In genomic region chr9:116447914-116448313, GRCh38 we compare ENCODE assay signal across 21 cellular contexts.
DNase-seq lines count a peak whose midpoint lies in the region; ATAC-seq and TF ChIP-seq lines count a peak whose summit lies in the region.
"Had no signal": no experiment of that assay in that cellular context is flagged by ENCODE, and none has a peak within 500 bp of the region (broad histone marks: within the 10 kb centered on the region; RNA-seq: fewer than 3 reads in every experiment).

No MANE protein-coding gene starts in this region.

- WGBS in mesenchymal stem cell = 17% methylated on average over 6 of the region's 6 CpGs

- H2AK5ac ChIP-seq in mesenchymal stem cell (ENCODE audit: low read length, severe bottlenecking) = peak overlapping the region; percentile 38

- no peak overlapping the region for H2BK12ac ChIP-seq in mesenchymal stem cell (ENCODE audit: low read length in 2 of 2)

- no peak overlapping the region for H4K91ac ChIP-seq in mesenchymal stem cell (ENCODE audit: low read length)

- H3K36me3 ChIP-seq in right atrium auricular region (no peaks in the 10 kb centered on the region), mesenchymal stem cell (ENCODE audit: control insufficient read depth in 1 of 2, insufficient read depth in 2 of 2, low read depth in 1 of 2, low read length in 2 of 2) (peaks cover 0 to 9% of the 10 kb centered on the region in 2 experiments), uterus (no peaks in the 10 kb centered on the region), tibial artery (no peaks in the 10 kb centered on the region)

- H4K8ac ChIP-seq in mesenchymal stem cell (ENCODE audit: low read length) = no peak overlapping the region

- no peaks in the 10 kb centered on the region for H3K4me1 ChIP-seq in right atrium auricular region
- H3K4me1 ChIP-seq in mesenchymal stem cell (ENCODE audit: control insufficient read depth, insufficient read depth, low read depth, low read length) = peaks cover 8% of the 10 kb centered on the region
- peaks cover 0 to 15% of the 10 kb centered on the region in 2 donors for H3K4me1 ChIP-seq in uterus
- H3K4me1 ChIP-seq in tibial artery = peaks cover 0 to 8% (median 3%) of the 10 kb centered on the region in 4 donors

- ATAC-seq in left ventricle myocardium superior (peak; percentile 40), HG02885 (IDR thresholded peaks at IDR 0.05; ENCODE audit: poor library complexity, unreplicated experiment) (no peak)
- ATAC-seq: GM12878 had no signal

- H3K27ac ChIP-seq in right atrium auricular region (no peak overlapping the region), mesenchymal stem cell (ENCODE audit: low read length, poor library complexity, severe bottlenecking) (no peak overlapping the region), uterus (peak overlapping the region; percentile 19 to 33), tibial artery (no peak overlapping the region)

- H2BK120ac ChIP-seq in mesenchymal stem cell (ENCODE audit: low read depth, low read length) = no peak overlapping the region

- DNase-seq in left ventricle myocardium superior = no peak
- no peak for DNase-seq in right atrium auricular region (ENCODE audit: low spot score)
- DNase-seq in fibroblast of mammary gland (ENCODE audit: low read depth) = peak; percentile 20
- no peak for DNase-seq in mesenchymal stem cell
- DNase-seq in uterus = peak in 1 of 2 donors; percentile 23
- no peak for DNase-seq in NCI-H345 treated with DMSO at 0.1 percent for 48 hours (lab: John Stamatoyannopoulos, UW; ENCODE audit: unreplicated experiment)
- no peak for DNase-seq in tibial artery
- DNase-seq: 8988T; Caco-2; CD4-positive, alpha-beta T cell; DMS153; H9; NCI-H1092 treated with DMSO at 0.1 percent for 48 hours; NCI-H146; NCI-H2081; NCI-H510A; NCI-H748 treated with DMSO at 0.1 percent for 48 hours; NK-92 treated with Interleukin-12 subunit alpha and Interleukin-12 subunit beta, amount 100 ng/mL, for 24 hours; SHP77 had no signal

- H3K9me3 ChIP-seq in right atrium auricular region (no peaks in the 10 kb centered on the region), mesenchymal stem cell (ENCODE audit: control insufficient read depth, low read length) (no peaks in the 10 kb centered on the region), uterus (no peaks in the 10 kb centered on the region), tibial artery (no peaks in the 10 kb centered on the region)

- no peak overlapping the region for H3K23ac ChIP-seq in mesenchymal stem cell (ENCODE audit: low read length in 2 of 2)

- H2BK15ac ChIP-seq in mesenchymal stem cell (ENCODE audit: low read depth, poor library complexity, severe bottlenecking) = no peak overlapping the region

- H2BK5ac ChIP-seq in mesenchymal stem cell (ENCODE audit: low read depth, low read length, poor library complexity, severe bottlenecking) = no peak overlapping the region

- TF ChIP-seq CTCF in right atrium auricular region (IDR thresholded peaks at IDR 0.05) (no peak), fibroblast of mammary gland (conservative IDR thresholded peaks at IDR 0.05; ENCODE audit: control insufficient read depth, insufficient read depth, low read depth, low read length) (no peak), uterus (IDR thresholded peaks at IDR 0.05) (no peak), tibial artery (IDR thresholded peaks at IDR 0.05) (no peak)

- no peak overlapping the region for H3K18ac ChIP-seq in mesenchymal stem cell (ENCODE audit: low read depth in 1 of 2, low read length in 2 of 2)

- intact Hi-C loops in left ventricle myocardium superior (cut with micrococcal nuclease) (no loop called here), uterus (cut with DNase I; ENCODE audit: low total_unique reads) (no loop called here), tibial artery (cut with DNase I; ENCODE audit: low total_unique reads) (no loop called here)

- H3K4me3 ChIP-seq in right atrium auricular region (no peak overlapping the region), fibroblast of mammary gland (ENCODE audit: control insufficient read depth, low read depth, low read length) (no peak overlapping the region), mesenchymal stem cell (ENCODE audit: insufficient read depth in 1 of 2, low read depth in 1 of 2, low read length in 2 of 2) (no peak overlapping the region), uterus (no peak overlapping the region), tibial artery (no peak overlapping the region)
- H3K4me3 ChIP-seq: GM12878 had no signal

- no peaks in the 10 kb centered on the region for H3K79me1 ChIP-seq in mesenchymal stem cell (replicated peaks; ENCODE audit: low read length, poor library complexity, severe bottlenecking)

- H3K4ac ChIP-seq in mesenchymal stem cell (ENCODE audit: low read depth in 1 of 2, low read length in 2 of 2) = no peak overlapping the region

- no peak for TF ChIP-seq POLR2A in uterus (IDR thresholded peaks at IDR 0.05)

- no peak overlapping the region for H2AFZ ChIP-seq in mesenchymal stem cell (ENCODE audit: low read depth, low read length)

- H3K9ac ChIP-seq in mesenchymal stem cell (ENCODE audit: low read length) = no peak overlapping the region

- H3K4me2 ChIP-seq in mesenchymal stem cell (ENCODE audit: low read length, poor library complexity, severe bottlenecking) = no peak overlapping the region

- H3K27me3 ChIP-seq in right atrium auricular region (no peaks in the 10 kb centered on the region), mesenchymal stem cell (ENCODE audit: control insufficient read depth in 1 of 2, insufficient read depth in 1 of 2, low read length in 2 of 2) (no peaks in the 10 kb centered on the region), uterus (no peaks in the 10 kb centered on the region), tibial artery (no peaks in the 10 kb centered on the region)

- no peak overlapping the region for H3K14ac ChIP-seq in mesenchymal stem cell (ENCODE audit: low read length in 2 of 2)

Comparison
In these comparisons a context has a peak if more than half of its experiments do, and no peak if none do; other contexts are left out.
1. H3K27ac ChIP-seq: peak in uterus (2 of 2); none in right atrium auricular region (0 of 2), mesenchymal stem cell (single experiment) and tibial artery (0 of 2).